ENCODE assay signal across 29 cellular contexts in genomic region chr1:29837306-29837646, GRCh38.
"Had no signal": no experiment of that assay in that cellular context is flagged by ENCODE, and none has a peak within 500 bp of the region (broad histone marks: within the 10 kb centered on the region; RNA-seq: fewer than 3 reads in every experiment).

No MANE protein-coding gene starts in this region.

- H3K27ac Mint-ChIP-seq: activated CD4-positive, alpha-beta T cell treated with anti-CD3 and anti-CD28 coated beads for 36 hours; activated CD8-positive, alpha-beta T cell treated with anti-CD3 and anti-CD28 coated beads, Interleukin-2, amount 10 ng/mL, durations not matched to agents 7 days and 5 days; activated naive CD8-positive, alpha-beta T cell treated with anti-CD3 and anti-CD28 coated beads, Interleukin-2, amount 10 ng/mL, durations not matched to agents 7 days and 5 days; activated T-cell treated with anti-CD3 and anti-CD28 coated beads, Interleukin-2, amount 50 U/mL, for 72 hours; activated T-helper 2 cell treated with anti-CD3 and anti-CD28 coated beads, Interferon-gamma antibody, Interleukin-2, Interleukin-4, amounts not matched to agents 10 μg/mL and 5 μg/mL and 100 μg/mL, durations not matched to agents 14 hours and 24 hours and 36 hours; T-cell had no signal

- H3K4me1 ChIP-seq: adrenal gland had no signal

- H3K9me3 ChIP-seq: adrenal gland had no signal

- H3K36me3 Mint-ChIP-seq: activated naive CD8-positive, alpha-beta T cell treated with anti-CD3 and anti-CD28 coated beads, Interleukin-2, amount 10 ng/mL, durations not matched to agents 7 days and 5 days; T-cell had no signal

- H3K9me3 Mint-ChIP-seq: activated naive CD8-positive, alpha-beta T cell treated with anti-CD3 and anti-CD28 coated beads, Interleukin-2, amount 10 ng/mL, durations not matched to agents 7 days and 5 days had no signal

- H3K4me1 Mint-ChIP-seq: activated CD4-positive, alpha-beta T cell treated with anti-CD3 and anti-CD28 coated beads for 36 hours; activated naive CD8-positive, alpha-beta T cell treated with anti-CD3 and anti-CD28 coated beads, Interleukin-2, amount 10 ng/mL, durations not matched to agents 7 days and 5 days; T-cell had no signal

- H3K4me3 ChIP-seq: adrenal gland, MG63, SK-N-MC had no signal

- H3K4me3 Mint-ChIP-seq: activated CD4-positive, alpha-beta T cell treated with anti-CD3 and anti-CD28 coated beads for 36 hours; activated CD8-positive, alpha-beta T cell treated with anti-CD3 and anti-CD28 coated beads, Interleukin-2, amount 10 ng/mL, durations not matched to agents 7 days and 5 days; activated naive CD8-positive, alpha-beta T cell treated with anti-CD3 and anti-CD28 coated beads, Interleukin-2, amount 10 ng/mL, durations not matched to agents 7 days and 5 days; activated T-cell treated with anti-CD3 and anti-CD28 coated beads, Interleukin-2, amount 50 U/mL, for 72 hours; T-cell had no signal

- H3K27me3 ChIP-seq: adrenal gland, MG63 had no signal

- H3K36me3 ChIP-seq: adrenal gland, MG63 had no signal

- ATAC-seq: activated CD4-positive, alpha-beta T cell treated with anti-CD3 and anti-CD28 coated beads for 36 hours; activated CD8-positive, alpha-beta T cell treated with anti-CD3 and anti-CD28 coated beads, Interleukin-2, amount 10 ng/mL, durations not matched to agents 7 days and 5 days; activated T-cell treated with anti-CD3 and anti-CD28 coated beads, Interleukin-2, amount 50 U/mL, for 72 hours; Panc1; Right ventricle myocardium inferior; T-cell had no signal

- DNase-seq: activated CD4-positive, alpha-beta T cell treated with anti-CD3 and anti-CD28 coated beads for 36 hours; activated CD4-positive, alpha-beta T cell treated with anti-CD3 and anti-CD28 coated beads, Interleukin-2, amount 50 U/mL, for 1 hour; activated CD8-positive, alpha-beta T cell treated with anti-CD3 and anti-CD28 coated beads, Interleukin-2, amount 10 ng/mL, durations not matched to agents 7 days and 5 days; activated gamma-delta T cell treated with Interleukin-2 at 50 U/mL for 16 hours; activated naive CD4-positive, alpha-beta T cell treated with anti-CD3 and anti-CD28 coated beads, Interleukin-2, amount 50 U/mL, for 16 hours; activated naive CD8-positive, alpha-beta T cell treated with anti-CD3 and anti-CD28 coated beads, Interleukin-2, amount 10 ng/mL, durations not matched to agents 7 days and 5 days; activated T-cell treated with anti-CD3 and anti-CD28 coated beads, Interleukin-2, amount 50 U/mL, for 72 hours; adrenal gland; anterior cingulate cortex; cerebellar nuclear complex; MG63; MV-4-11; NCI-H1092 treated with DMSO at 0.1 percent for 48 hours; NCI-H1417 treated with DMSO at 0.1 percent for 48 hours; NCI-H1694; NCI-H2029 treated with DMSO at 0.1 percent for 48 hours; NCI-H345; NCI-H510A; NCI-H526 treated with DMSO at 0.1 percent for 48 hours; NK-92 treated with Interleukin-12 subunit alpha and Interleukin-12 subunit beta, amount 100 ng/mL, for 24 hours; OCI-M1; RPMI8226; T-cell; T-helper 2 cell; T1000 had no signal

- H3K27ac ChIP-seq: adrenal gland, SK-N-MC had no signal
